Comparison of ENCODE assay signal across 20 cellular contexts in genomic region chr1:2593251-2593878, GRCh38. TPM values are rescaled to one million over a fixed set of nuclear protein-coding genes. Genes with fewer than 3 reads are reported as not detected.
DNase-seq lines count a peak whose midpoint lies in the region; ATAC-seq and TF ChIP-seq lines count a peak whose summit lies in the region.
"Had no signal": no experiment of that assay in that cellular context is flagged by ENCODE, and none has a peak within 500 bp of the region (broad histone marks: within the 10 kb centered on the region; RNA-seq: fewer than 3 reads in every experiment).

No MANE protein-coding gene starts in this region.

- 0 out of 2 replicates have a peak overlapping the region, but pooled peaks have one; percentile 75 for H3K4me2 ChIP-seq in PC-9

- no peak overlapping the region for H3K4me3 ChIP-seq in PC-9
- peak overlapping the region in 1 of 2 donors; percentile 20 for H3K4me3 ChIP-seq in left lung
- H3K4me3 ChIP-seq: SJSA1 had no signal

- POLR2A ChIA-PET in PC-9 (lab: Charles Lee; ENCODE audit: unreplicated experiment), result no interaction called here

- H3K4me3 Mint-ChIP-seq in stimulated activated memory B cell treated with anti-CD40 and anti-IgM and Interleukin-4, amounts not matched to agents 10 μg/mL and 1 μg/mL and 100 μg/mL, for 72 hours, result no peak overlapping the region
- H3K4me3 Mint-ChIP-seq: central memory CD8-positive, alpha-beta T cell had no signal

- H3K27me3 ChIP-seq in PC-9 (ENCODE audit: insufficient read depth, low read depth) (peaks cover 19% of the 10 kb centered on the region), left lung (no peaks in the 10 kb centered on the region)
- H3K27me3 ChIP-seq: SJSA1 had no signal

- BruUV-seq in PC-9 (replicated peaks; lab: Mats Ljungman, UMichigan), result no TSS peak

- no peaks in the 10 kb centered on the region for H3K9me3 ChIP-seq in PC-9 (ENCODE audit: insufficient read depth, low read depth)
- peaks cover 0 to under 1% of the 10 kb centered on the region in 2 donors for H3K9me3 ChIP-seq in left lung
- H3K9me3 ChIP-seq: esophagus squamous epithelium, SJSA1 had no signal

- H3K79me2 ChIP-seq in PC-9 (ENCODE audit: low read depth), result no peaks in the 10 kb centered on the region

- peak; percentile 8 for DNase-seq in activated naive CD4-positive, alpha-beta T cell treated with anti-CD3 and anti-CD28 coated beads, Interleukin-2, amount 50 U/mL, for 16 hours
- no peak for DNase-seq in activated naive CD4-positive, alpha-beta T cell (lab: John Stamatoyannopoulos, UW)
- DNase-seq in PC-9, result no peak
- peak; percentile 26 to 66 for DNase-seq in left lung
- no peak for DNase-seq in SW 1271 (lab: John Stamatoyannopoulos, UW)
- DNase-seq: activated CD4-positive, CD25-positive, alpha-beta regulatory T cell; amniotic stem cell; effector CD8-positive, alpha-beta T cell; esophagus squamous epithelium; HCEC 1CT; NCI-H1436 treated with DMSO at 0.1 percent for 48 hours; NCI-H748 treated with DMSO at 0.1 percent for 48 hours had no signal

- H3K36me3 Mint-ChIP-seq in stimulated activated memory B cell treated with anti-CD40 and anti-IgM and Interleukin-4, amounts not matched to agents 10 μg/mL and 1 μg/mL and 100 μg/mL, for 72 hours, result peaks cover 6% of the 10 kb centered on the region

- H3K27ac Mint-ChIP-seq in stimulated activated memory B cell treated with anti-CD40 and anti-IgM and Interleukin-4, amounts not matched to agents 10 μg/mL and 1 μg/mL and 100 μg/mL, for 72 hours, result peak overlapping the region; percentile 76

- CTCF ChIA-PET in PC-9 (lab: Charles Lee), result interaction anchor here (0.7 kb wide), 1 partner anchor 9 kb away, joined by 3 read pairs; no protein-coding TSS in a partner anchor

- ATAC-seq in left lung, result no peak
- ATAC-seq in stimulated activated memory B cell treated with anti-CD40 and anti-IgM and Interleukin-4, amounts not matched to agents 10 μg/mL and 1 μg/mL and 100 μg/mL, for 72 hours, result no peak
- ATAC-seq in GM18870 (IDR thresholded peaks at IDR 0.05; ENCODE audit: unreplicated experiment), result no peak
- ATAC-seq in GM21367 (IDR thresholded peaks at IDR 0.05; ENCODE audit: unreplicated experiment), result no peak

- H2AFZ ChIP-seq in PC-9, result no peak overlapping the region

- peaks cover 18% of the 10 kb centered on the region for H3K4me1 Mint-ChIP-seq in stimulated activated memory B cell treated with anti-CD40 and anti-IgM and Interleukin-4, amounts not matched to agents 10 μg/mL and 1 μg/mL and 100 μg/mL, for 72 hours
- H3K4me1 Mint-ChIP-seq: central memory CD8-positive, alpha-beta T cell had no signal

- H3K9me3 Mint-ChIP-seq in stimulated activated memory B cell treated with anti-CD40 and anti-IgM and Interleukin-4, amounts not matched to agents 10 μg/mL and 1 μg/mL and 100 μg/mL, for 72 hours, result no peaks in the 10 kb centered on the region
- H3K9me3 Mint-ChIP-seq: CD4-positive, alpha-beta T cell had no signal

- no peaks in the 10 kb centered on the region for H4K20me1 ChIP-seq in PC-9 (ENCODE audit: insufficient read depth)

- H3K27ac ChIP-seq in PC-9 (no peak overlapping the region), left lung (no peak overlapping the region)
- H3K27ac ChIP-seq: esophagus squamous epithelium, SJSA1 had no signal

- H3K36me3 ChIP-seq in PC-9 (ENCODE audit: low read depth) (no peaks in the 10 kb centered on the region), left lung (peaks cover 0 to 17% of the 10 kb centered on the region in 2 donors)
- H3K36me3 ChIP-seq: SJSA1 had no signal

- no peak for TF ChIP-seq CTCF in PC-9 (conservative IDR thresholded peaks at IDR 0.05)
- no peak for TF ChIP-seq CTCF in left lung (IDR thresholded peaks at IDR 0.05)

- H3F3A ChIP-seq in PC-9 (ENCODE audit: insufficient read depth, low read depth), result no peaks in the 10 kb centered on the region

- H3K4me1 ChIP-seq in PC-9 (replicated peaks; ENCODE audit: insufficient read depth), result no peaks in the 10 kb centered on the region
- peaks cover 3 to 19% of the 10 kb centered on the region in 2 donors for H3K4me1 ChIP-seq in left lung
- H3K4me1 ChIP-seq: SJSA1 had no signal

- no peaks in the 10 kb centered on the region for H3K9me2 ChIP-seq in PC-9 (ENCODE audit: insufficient read depth)

- intact Hi-C loops in PC-9 (cut with micrococcal nuclease; ENCODE audit: unreplicated experiment), result no loop called here
- intact Hi-C loops in left lung (cut with DNase I), result no loop called here

- H3K27me3 Mint-ChIP-seq in stimulated activated memory B cell treated with anti-CD40 and anti-IgM and Interleukin-4, amounts not matched to agents 10 μg/mL and 1 μg/mL and 100 μg/mL, for 72 hours, result peaks cover 36% of the 10 kb centered on the region
- H3K27me3 Mint-ChIP-seq: CD4-positive, alpha-beta T cell had no signal

RNA-seq across cellular contexts. Expression of gene PRXL2B, which starts 6.8 kb away (rescaled TPM):
- total RNA-seq in PC-9 (2021), result 26.1 and 35.3 TPM in 2 replicates
- 10 to 100 TPM; 33.2 to 43.4 TPM for total RNA-seq in left lung

RNA-seq across cellular contexts. Expression of gene TNFRSF14, which starts 37.2 kb away (rescaled TPM):
- total RNA-seq in PC-9 (2021) (9.9 and 13.8 TPM in 2 replicates), left lung (100 to 1,000 TPM in 1 of 2 donors, 10 to 100 TPM in 1; 90.8 to 109 TPM)

RNA-seq across cellular contexts. Expression of gene MMEL1, which starts 39.5 kb away (rescaled TPM):
- total RNA-seq in PC-9 (2021), result 2.7 and 4.9 TPM in 2 replicates
- total RNA-seq in left lung, result 1 to 10 TPM; 3.4 TPM
- total RNA-seq: M059J, osteocyte, SJSA1 had no signal

Comparison
In these comparisons a context has a peak if more than half of its experiments do, and no peak if none do; other contexts are left out.
1. DNase-seq: peak in activated naive CD4-positive, alpha-beta T cell treated with anti-CD3 and anti-CD28 coated beads, Interleukin-2, amount 50 U/mL, for 16 hours (single experiment) and left lung (2 of 2); none in activated naive CD4-positive, alpha-beta T cell (0 of 4), PC-9 (0 of 2) and SW 1271 (0 of 2).